ENCODE assay signal across 8 cellular contexts in the genomic region with DNA sequence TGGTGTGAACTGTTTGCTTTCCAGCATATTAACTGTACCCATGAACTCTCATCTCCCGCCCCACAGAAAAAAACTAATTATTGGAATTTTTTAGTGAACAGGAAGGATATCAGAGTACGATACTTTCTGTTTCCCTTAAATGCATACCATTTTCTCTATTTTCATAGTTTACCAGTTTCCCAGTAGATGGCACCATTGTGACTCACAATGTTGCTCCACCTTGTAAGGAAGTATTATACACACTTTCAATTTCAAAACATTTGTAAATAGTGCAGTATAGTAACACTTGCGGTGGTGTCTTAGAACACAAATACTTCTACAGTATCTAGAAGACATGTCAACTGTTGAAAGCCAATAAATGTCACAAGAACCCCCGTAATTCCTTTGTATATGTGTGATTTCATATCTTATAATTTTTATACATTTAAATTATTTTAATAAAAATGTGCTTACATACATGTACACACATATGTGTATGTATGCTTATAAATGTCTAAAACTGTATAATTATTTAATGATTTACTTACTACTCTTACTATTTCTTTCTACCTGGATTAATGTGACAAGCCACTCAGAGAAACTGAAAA.
DNase-seq lines count a peak whose midpoint lies in the region; ATAC-seq and TF ChIP-seq lines count a peak whose summit lies in the region.

No MANE protein-coding gene starts in this region.

- peak in 2 of 5 donors; percentile 9 to 21 for DNase-seq in CD8-positive, alpha-beta memory T cell
- DNase-seq in NCI-H460 (ENCODE audit: extremely low read depth, low read depth) (peak; percentile 26), brain microvascular endothelial cell (peak; percentile 36), kidney epithelial cell (ENCODE audit: low read depth) (peak; percentile 45), superior temporal gyrus (ENCODE audit: extremely low spot score) (peak; percentile 87), HK-2 (ENCODE audit: unreplicated experiment) (no peak)

- peaks cover 0 to 2% of the 10 kb centered on the region in 2 donors for H3K27me3 Mint-ChIP-seq in CD8-positive, alpha-beta memory T cell

- peak; percentile 45 for TF ChIP-seq CTCF in brain microvascular endothelial cell (IDR thresholded peaks at IDR 0.05; ENCODE audit: low read depth, low read length, missing control alignments)
- peak; percentile 56 for TF ChIP-seq CTCF in kidney epithelial cell (IDR thresholded peaks at IDR 0.05; ENCODE audit: insufficient read depth, low read length, poor library complexity, severe bottlenecking)

- no peaks in the 10 kb centered on the region for H3K36me3 ChIP-seq in CD8-positive, alpha-beta memory T cell (ENCODE audit: insufficient read depth, low read length)
- H3K36me3 ChIP-seq in brain microvascular endothelial cell (replicated peaks): no peaks in the 10 kb centered on the region
- H3K36me3 ChIP-seq in kidney epithelial cell (ENCODE audit: control insufficient read depth, insufficient read depth, low read length): no peaks in the 10 kb centered on the region

- H3K36me3 Mint-ChIP-seq in CD8-positive, alpha-beta memory T cell: no peaks in the 10 kb centered on the region

- H3K4me3 Mint-ChIP-seq in CD8-positive, alpha-beta memory T cell: peak overlapping the region; percentile 2 to 73 (median 38)

- CTCF ChIA-PET in CD8-positive, alpha-beta memory T cell (lab: Charles Lee): interaction anchor here (1.0 kb wide), 1 partner anchor 267 kb away, joined by 3 read pairs; no protein-coding TSS in a partner anchor

- no peaks in the 10 kb centered on the region for H3K27me3 ChIP-seq in CD8-positive, alpha-beta memory T cell (ENCODE audit: insufficient read depth, low read length, poor library complexity, severe bottlenecking)
- H3K27me3 ChIP-seq in brain microvascular endothelial cell (replicated peaks) (no peaks in the 10 kb centered on the region), kidney epithelial cell (ENCODE audit: control insufficient read depth, insufficient read depth, low read length) (no peaks in the 10 kb centered on the region)

- POLR2A ChIA-PET in CD8-positive, alpha-beta memory T cell (lab: Charles Lee): no interaction called here

- H3K27ac ChIP-seq in CD8-positive, alpha-beta memory T cell (ENCODE audit: low read depth, low read length): no peak overlapping the region
- H3K27ac ChIP-seq in brain microvascular endothelial cell: peak overlapping the region; percentile 53

- H3K4me1 ChIP-seq in CD8-positive, alpha-beta memory T cell (ENCODE audit: insufficient read depth, low read length): no peaks in the 10 kb centered on the region

- peak overlapping the region; percentile 35 for H3K4me3 ChIP-seq in CD8-positive, alpha-beta memory T cell (ENCODE audit: low read length)
- H3K4me3 ChIP-seq in brain microvascular endothelial cell (ENCODE audit: low read depth, low read length) (peak overlapping the region; percentile 45), kidney epithelial cell (ENCODE audit: low read depth, low read length) (no peak overlapping the region)

- peaks cover 0 to 3% (median 0%) of the 10 kb centered on the region in 5 donors for H3K9me3 Mint-ChIP-seq in CD8-positive, alpha-beta memory T cell

- peaks cover 3 to 8% (median 7%) of the 10 kb centered on the region in 3 donors for H3K4me1 Mint-ChIP-seq in CD8-positive, alpha-beta memory T cell

- in situ Hi-C loops in brain microvascular endothelial cell (cut with HindIII; ENCODE audit: low pct_ligation_motif_present, low sequenced_read_pairs): no loop called here

- ATAC-seq in GM18868 (IDR thresholded peaks at IDR 0.05; ENCODE audit: unreplicated experiment) (peak; percentile 97), HG03066 (IDR thresholded peaks at IDR 0.05; ENCODE audit: low read depth, unreplicated experiment) (peak; percentile 95)

- H3K9me3 ChIP-seq in CD8-positive, alpha-beta memory T cell (ENCODE audit: low read length): no peaks in the 10 kb centered on the region

- H3K27ac Mint-ChIP-seq in CD8-positive, alpha-beta memory T cell: peak overlapping the region in 3 of 8 donors; percentile 9 to 53 (median 46)
